Comparison of ENCODE assay signal across 15 cellular contexts in the genomic region with DNA sequence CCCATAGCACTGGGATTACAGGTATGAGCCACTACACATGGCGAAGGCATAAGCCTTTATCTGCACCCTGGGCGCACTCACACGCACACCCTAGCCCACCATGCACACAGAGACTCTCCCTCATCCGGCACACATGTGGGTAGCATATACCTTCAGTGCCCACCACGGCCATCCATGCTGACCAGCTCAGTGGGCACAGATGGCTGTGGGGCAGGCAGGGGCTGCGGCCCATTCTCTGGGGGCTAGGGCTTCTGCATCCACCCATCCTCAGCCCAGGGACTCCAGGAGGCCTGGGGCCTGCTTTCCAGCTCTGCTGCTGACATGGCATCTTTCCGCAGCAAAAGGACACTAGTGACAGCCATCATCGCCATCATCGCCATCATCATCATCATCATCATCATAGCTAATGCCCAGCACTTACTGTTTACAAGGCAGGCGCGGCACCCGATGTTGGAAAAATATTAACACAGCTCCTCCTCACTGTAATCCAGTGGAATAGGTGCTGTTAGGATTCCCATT.
A peak's percentile ranks its signal among the peaks of the same experiment; 100 is the strongest.
DNase-seq lines count a peak whose midpoint lies in the region; TF ChIP-seq lines count a peak whose summit lies in the region.
"Had no signal": no experiment of that assay in that cellular context is flagged by ENCODE, and none has a peak within 500 bp of the region (broad histone marks: within the 10 kb centered on the region; RNA-seq: fewer than 3 reads in every experiment).

No MANE protein-coding gene starts in this region.

- no peak overlapping the region for H3K9ac ChIP-seq in rectal smooth muscle tissue (ENCODE audit: low read length)

- peak overlapping the region; percentile 72 for H3K4me3 Mint-ChIP-seq in activated CD4-positive, alpha-beta T cell treated with anti-CD3 and anti-CD28 coated beads, Interleukin-2, amount 10 ng/mL, durations not matched to agents 7 days and 5 days
- H3K4me3 Mint-ChIP-seq in brain = no peak overlapping the region
- H3K4me3 Mint-ChIP-seq: nephron progenitor cell had no signal

- H3K4me1 Mint-ChIP-seq in activated CD4-positive, alpha-beta T cell treated with anti-CD3 and anti-CD28 coated beads, Interleukin-2, amount 10 ng/mL, durations not matched to agents 7 days and 5 days = peaks cover 59% of the 10 kb centered on the region
- H3K4me1 Mint-ChIP-seq in brain = peaks cover 49% of the 10 kb centered on the region

- DNase-seq in activated CD4-positive, alpha-beta T cell treated with anti-CD3 and anti-CD28 coated beads, Interleukin-2, amount 10 ng/mL, durations not matched to agents 7 days and 5 days = no peak
- DNase-seq in activated CD4-positive, alpha-beta T cell treated with anti-CD3 and anti-CD28 coated beads, Interleukin-2, amount 50 U/mL, for 1 hour = no peak
- no peak for DNase-seq in GM12864 (ENCODE audit: low read depth)
- DNase-seq in germinal center (ENCODE audit: low spot score) = no peak
- no peak for DNase-seq in NK-92 treated with Interleukin-12 subunit alpha and Interleukin-12 subunit beta, amount 100 ng/mL, for 24 hours (lab: John Stamatoyannopoulos, UW)
- DNase-seq in stimulated activated CD4-positive, alpha-beta T cell treated with anti-CD3 and anti-CD28 coated beads, Interleukin-4, amount 100 ng/mL, for 24 hours = no peak
- DNase-seq: foreskin keratinocyte, islet precursor cell, NCI-H1092 treated with DMSO at 0.1 percent for 48 hours, NCI-H69, nephron progenitor cell, SHP77, WERI-Rb-1 had no signal

- peaks cover 19% of the 10 kb centered on the region for H3K36me3 ChIP-seq in rectal smooth muscle tissue (ENCODE audit: control insufficient read depth, insufficient read depth, low read length)

- H3K4me3 ChIP-seq in GM12864 (ENCODE audit: low read depth, low read length) (peak overlapping the region; percentile 48), rectal smooth muscle tissue (ENCODE audit: low read length) (peak overlapping the region; percentile 33)

- H3K27me3 ChIP-seq in rectal smooth muscle tissue (ENCODE audit: control insufficient read depth, insufficient read depth, low read length) = no peaks in the 10 kb centered on the region
- H3K27me3 ChIP-seq: foreskin keratinocyte had no signal

- CTCF ChIA-PET in activated CD4-positive, alpha-beta T cell treated with anti-CD3 and anti-CD28 coated beads, Interleukin-2, amount 10 ng/mL, durations not matched to agents 7 days and 5 days (lab: Charles Lee) = interaction anchor here (0.6 to 3.7 kb wide), 5 partner anchors 9 to 118 kb away, joined by 3 to 29 read pairs (median 4); no protein-coding TSS in a partner anchor

- peaks cover 29% of the 10 kb centered on the region for H3K36me3 Mint-ChIP-seq in activated CD4-positive, alpha-beta T cell treated with anti-CD3 and anti-CD28 coated beads, Interleukin-2, amount 10 ng/mL, durations not matched to agents 7 days and 5 days (ENCODE audit: low read depth)
- peaks cover 28% of the 10 kb centered on the region for H3K36me3 Mint-ChIP-seq in brain

- H3K4me1 ChIP-seq in rectal smooth muscle tissue (ENCODE audit: control insufficient read depth, insufficient read depth, low read length) = peaks cover 41% of the 10 kb centered on the region

- peak overlapping the region; percentile 85 for H3K27ac Mint-ChIP-seq in activated CD4-positive, alpha-beta T cell treated with anti-CD3 and anti-CD28 coated beads, Interleukin-2, amount 10 ng/mL, durations not matched to agents 7 days and 5 days
- peak overlapping the region in 4 of 5 experiments; percentile 22 to 55 (median 46) for H3K27ac Mint-ChIP-seq in brain
- H3K27ac Mint-ChIP-seq: nephron progenitor cell had no signal

- no peak for TF ChIP-seq CTCF in GM12864 (IDR thresholded peaks at IDR 0.05; ENCODE audit: low read depth, low read length, missing control alignments)
- no peak for TF ChIP-seq CTCF in brain (conservative IDR thresholded peaks at IDR 0.05)

- POLR2A ChIA-PET in activated CD4-positive, alpha-beta T cell treated with anti-CD3 and anti-CD28 coated beads, Interleukin-2, amount 10 ng/mL, durations not matched to agents 7 days and 5 days (lab: Charles Lee) = interaction anchor here (0.6 to 0.7 kb wide), 2 partner anchors 8 to 327 kb away, joined by 3 read pairs; no protein-coding TSS in a partner anchor

- no peaks in the 10 kb centered on the region for H3K9me3 Mint-ChIP-seq in activated CD4-positive, alpha-beta T cell treated with anti-CD3 and anti-CD28 coated beads, Interleukin-2, amount 10 ng/mL, durations not matched to agents 7 days and 5 days
- H3K9me3 Mint-ChIP-seq in brain = no peaks in the 10 kb centered on the region
- H3K9me3 Mint-ChIP-seq: nephron progenitor cell had no signal

- H3K27me3 Mint-ChIP-seq in activated CD4-positive, alpha-beta T cell treated with anti-CD3 and anti-CD28 coated beads, Interleukin-2, amount 10 ng/mL, durations not matched to agents 7 days and 5 days = no peaks in the 10 kb centered on the region
- H3K27me3 Mint-ChIP-seq in brain = no peaks in the 10 kb centered on the region

- peak overlapping the region; percentile 44 for H3K27ac ChIP-seq in rectal smooth muscle tissue (ENCODE audit: low read depth, low read length)
- H3K27ac ChIP-seq: foreskin keratinocyte, WERI-Rb-1 had no signal
